ENCODE assay signal across 31 cellular contexts in the genomic region with DNA sequence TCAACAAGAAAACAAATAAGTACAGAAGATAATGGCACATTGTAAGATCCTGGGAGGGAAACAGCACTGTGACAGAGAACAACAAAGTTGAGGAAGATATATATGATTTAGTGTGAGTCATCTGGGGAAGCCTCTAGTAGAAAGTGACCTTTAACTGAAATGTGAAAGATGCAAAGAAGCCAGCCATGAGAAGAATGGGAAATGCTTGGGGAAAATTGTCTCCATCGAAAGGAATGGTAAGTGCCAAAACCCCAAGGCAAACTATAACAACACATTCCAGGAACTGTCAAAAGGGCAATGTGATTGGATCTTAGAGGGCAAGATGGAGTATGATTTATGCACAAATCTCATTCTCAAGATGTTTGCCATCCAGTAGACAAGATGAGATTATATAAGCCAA.
"Had no signal": no experiment of that assay in that cellular context is flagged by ENCODE, and none has a peak within 500 bp of the region (broad histone marks: within the 10 kb centered on the region; RNA-seq: fewer than 3 reads in every experiment).

No MANE protein-coding gene starts in this region.

- H3K9me3 ChIP-seq: body of pancreas had no signal

- H3K27me3 ChIP-seq: body of pancreas, brain microvascular endothelial cell, breast epithelium had no signal

- H3K27me3 Mint-ChIP-seq: activated CD4-positive, alpha-beta memory T cell treated with anti-CD3 and anti-CD28 coated beads for 36 hours; activated CD4-positive, alpha-beta T cell treated with anti-CD3 and anti-CD28 coated beads, Interleukin-2, amount 10 ng/mL, durations not matched to agents 24 days and 14 days had no signal

- H3K4me3 Mint-ChIP-seq: activated B cell treated with CpG ODN at 0.5 μM for 24 hours; activated CD4-positive, alpha-beta memory T cell treated with anti-CD3 and anti-CD28 coated beads for 36 hours; activated CD4-positive, alpha-beta T cell treated with anti-CD3 and anti-CD28 coated beads, Interleukin-2, amount 10 ng/mL, durations not matched to agents 24 days and 14 days; activated CD8-positive, alpha-beta T cell treated with anti-CD3 and anti-CD28 coated beads for 36 hours; activated naive CD4-positive, alpha-beta T cell treated with anti-CD3 and anti-CD28 coated beads for 36 hours; activated naive CD8-positive, alpha-beta T cell treated with anti-CD3 and anti-CD28 coated beads for 36 hours; activated T-cell treated with anti-CD3 and anti-CD28 coated beads, Interleukin-2, amount 50 U/mL, for 4 hours; activated T-cell treated with anti-CD3 and anti-CD28 coated beads, Interleukin-2, amount 50 U/mL, for 72 hours; T-helper 1 cell treated with Interleukin-12 subunit alpha and Interleukin-12 subunit beta and Interleukin-4 antibody, amounts not matched to agents 30 μg/mL and 1 μg/mL, for 36 hours; T-helper 2 cell treated with Interferon-gamma antibody and Interleukin-4, amounts not matched to agents 5 μg/mL and 100 μg/mL, for 36 hours had no signal

- H3K4me1 ChIP-seq: body of pancreas, breast epithelium had no signal

- DNase-seq: activated B cell treated with CpG ODN at 0.5 μM for 24 hours; activated CD4-positive, alpha-beta memory T cell treated with anti-CD3 and anti-CD28 coated beads for 36 hours; activated CD4-positive, alpha-beta T cell treated with anti-CD3 and anti-CD28 coated beads for 4 hours; activated CD4-positive, alpha-beta T cell treated with anti-CD3 and anti-CD28 coated beads, Interleukin-2, amount 10 ng/mL, durations not matched to agents 24 days and 14 days; activated CD4-positive, alpha-beta T cell treated with anti-CD3 and anti-CD28 coated beads, Interleukin-2, amount 50 U/mL, for 1 hour; activated CD4-positive, alpha-beta T cell treated with anti-CD3 and anti-CD28 coated beads, Interleukin-2, amount 50 U/mL, for 4 hours; activated CD4-positive, CD25-positive, alpha-beta regulatory T cell treated with anti-CD3 and anti-CD28 coated beads, Interleukin-2, amount 50 U/mL, for 72 hours; activated CD8-positive, alpha-beta memory T cell treated with anti-CD3 and anti-CD28 coated beads, Interleukin-2, amount 50 U/mL, for 4 hours; activated CD8-positive, alpha-beta T cell treated with anti-CD3 and anti-CD28 coated beads for 36 hours; activated effector memory CD4-positive, alpha-beta T cell treated with anti-CD3 and anti-CD28 coated beads, Interleukin-2, amount 50 U/mL, for 16 hours; activated gamma-delta T cell treated with Interleukin-2 at 50 U/mL for 16 hours; activated naive CD4-positive, alpha-beta T cell; activated naive CD4-positive, alpha-beta T cell treated with anti-CD3 and anti-CD28 coated beads for 36 hours; activated naive CD4-positive, alpha-beta T cell treated with anti-CD3 and anti-CD28 coated beads, Interleukin-2, amount 50 U/mL, for 16 hours; activated naive CD8-positive, alpha-beta T cell treated with anti-CD3 and anti-CD28 coated beads for 36 hours; activated T-cell treated with anti-CD3 and anti-CD28 coated beads for 4 hours; activated T-cell treated with anti-CD3 and anti-CD28 coated beads, Interleukin-2, amount 50 U/mL, for 1 hour; activated T-cell treated with anti-CD3 and anti-CD28 coated beads, Interleukin-2, amount 50 U/mL, for 4 hours; activated T-cell treated with anti-CD3 and anti-CD28 coated beads, Interleukin-2, amount 50 U/mL, for 72 hours; aorta; body of pancreas; brain microvascular endothelial cell; central memory CD4-positive, alpha-beta T cell; T-helper 1 cell; T-helper 2 cell; T-helper 9 cell had no signal

- H3K4me3 ChIP-seq: body of pancreas, breast epithelium had no signal

- H3K4me1 Mint-ChIP-seq: activated B cell treated with CpG ODN at 0.5 μM for 24 hours; activated CD4-positive, alpha-beta T cell treated with anti-CD3 and anti-CD28 coated beads, Interleukin-2, amount 10 ng/mL, durations not matched to agents 24 days and 14 days; activated naive CD8-positive, alpha-beta T cell treated with anti-CD3 and anti-CD28 coated beads for 36 hours had no signal

- H3K9me3 Mint-ChIP-seq: activated CD4-positive, alpha-beta T cell treated with anti-CD3 and anti-CD28 coated beads, Interleukin-2, amount 10 ng/mL, durations not matched to agents 24 days and 14 days; T-helper 2 cell treated with Interferon-gamma antibody and Interleukin-4, amounts not matched to agents 5 μg/mL and 100 μg/mL, for 36 hours had no signal

- H3K27ac ChIP-seq: body of pancreas, brain microvascular endothelial cell, breast epithelium, VCaP had no signal

- H3K36me3 ChIP-seq: brain microvascular endothelial cell, breast epithelium had no signal

- H3K36me3 Mint-ChIP-seq: activated CD4-positive, alpha-beta memory T cell treated with anti-CD3 and anti-CD28 coated beads for 36 hours; activated naive CD8-positive, alpha-beta T cell treated with anti-CD3 and anti-CD28 coated beads for 36 hours had no signal

- H3K27ac Mint-ChIP-seq: activated B cell treated with CpG ODN at 0.5 μM for 24 hours; activated CD4-positive, alpha-beta memory T cell treated with anti-CD3 and anti-CD28 coated beads for 36 hours; activated CD4-positive, alpha-beta T cell treated with anti-CD3 and anti-CD28 coated beads, Interleukin-2, amount 10 ng/mL, durations not matched to agents 24 days and 14 days; activated CD8-positive, alpha-beta T cell treated with anti-CD3 and anti-CD28 coated beads for 36 hours; activated naive CD4-positive, alpha-beta T cell treated with anti-CD3 and anti-CD28 coated beads for 36 hours; activated naive CD4-positive, alpha-beta T cell treated with anti-CD3 and anti-CD28 coated beads, Interleukin-2, amount 50 U/mL, for 72 hours; activated naive CD8-positive, alpha-beta T cell treated with anti-CD3 and anti-CD28 coated beads for 36 hours; activated T-cell treated with anti-CD3 and anti-CD28 coated beads, Interleukin-2, amount 50 U/mL, for 72 hours; T-helper 1 cell treated with Interleukin-12 subunit alpha and Interleukin-12 subunit beta and Interleukin-4 antibody, amounts not matched to agents 30 μg/mL and 1 μg/mL, for 36 hours; T-helper 2 cell treated with Interferon-gamma antibody and Interleukin-4, amounts not matched to agents 5 μg/mL and 100 μg/mL, for 36 hours had no signal
